In genomic region chr18:3246636-3247242, GRCh38 we compare ENCODE assay signal across 8 cellular contexts.
DNase-seq lines count a peak whose midpoint lies in the region; TF ChIP-seq lines count a peak whose summit lies in the region.

No MANE protein-coding gene starts in this region.

- in situ Hi-C loops in astrocyte of the spinal cord (cut with HindIII; ENCODE audit: low sequenced_read_pairs), result no loop called here

- DNase-seq in DMS 273 (lab: John Stamatoyannopoulos, UW; ENCODE audit: unreplicated experiment), result peak; percentile 48
- no peak for DNase-seq in DMS 273 treated with DMSO at 0.1 percent for 48 hours (lab: John Stamatoyannopoulos, UW)
- peak; percentile 63 to 72 for DNase-seq in NOMO-1 (lab: John Stamatoyannopoulos, UW; ENCODE audit: unreplicated experiment in 2 of 2)
- DNase-seq in astrocyte of the spinal cord (ENCODE audit: low read depth, low spot score), result no peak
- peak; percentile 63 for DNase-seq in inferior parietal cortex (ENCODE audit: extremely low spot score)
- DNase-seq in stimulated activated CD8-positive, alpha-beta memory T cell treated with anti-CD3 and anti-CD28 coated beads, Interleukin-4, amount 100 ng/mL, for 48 hours, result peak; percentile 55
- DNase-seq in islet precursor cell, result no peak
- no peak for DNase-seq in NCI-H2107 (lab: John Stamatoyannopoulos, UW)

- TF ChIP-seq CTCF in astrocyte of the spinal cord (IDR thresholded peaks at IDR 0.05; ENCODE audit: low read depth, low read length), result no peak

- H3K4me3 ChIP-seq in astrocyte of the spinal cord (ENCODE audit: low read depth, low read length), result peak overlapping the region; percentile 52

Comparison
In these comparisons a context has a peak if more than half of its experiments do, and no peak if none do; other contexts are left out.
1. DNase-seq: peak in DMS 273 (single experiment), NOMO-1 (2 of 2), inferior parietal cortex (single experiment) and stimulated activated CD8-positive, alpha-beta memory T cell treated with anti-CD3 and anti-CD28 coated beads, Interleukin-4, amount 100 ng/mL, for 48 hours (single experiment); none in DMS 273 treated with DMSO at 0.1 percent for 48 hours (single experiment), astrocyte of the spinal cord (single experiment), islet precursor cell (single experiment) and NCI-H2107 (single experiment).